28 cellular contexts compared by ENCODE assay signal in genomic region chr9:32625320-32625719, GRCh38. TPM values are rescaled to one million over a fixed set of nuclear protein-coding genes. Genes with fewer than 3 reads are reported as not detected.
"Had no signal": no experiment of that assay in that cellular context is flagged by ENCODE, and none has a peak within 500 bp of the region (broad histone marks: within the 10 kb centered on the region; RNA-seq: fewer than 3 reads in every experiment).

No MANE protein-coding gene starts in this region.

- H3K4me1 ChIP-seq: gastrocnemius medialis, heart right ventricle, left lung, lower lobe of right lung had no signal

- H3K4me3 ChIP-seq: esophagus squamous epithelium, gastrocnemius medialis, heart right ventricle, left lung, lower lobe of right lung had no signal

- H3K27ac ChIP-seq: epithelial cell of prostate, esophagus squamous epithelium, gastrocnemius medialis, heart right ventricle, left lung, lower lobe of right lung had no signal

- H3K9me3 ChIP-seq: esophagus squamous epithelium, gastrocnemius medialis, heart right ventricle, left lung, lower lobe of right lung had no signal

- DNase-seq: cortex of kidney; effector CD8-positive, alpha-beta T cell; effector memory CD8-positive, alpha-beta T cell; endodermal cell; erythroblast; esophagus squamous epithelium; foreskin fibroblast; foreskin melanocyte; gastrocnemius medialis; glutamatergic neuron; head of caudate nucleus; heart right ventricle; hippocampal formation; left cardiac atrium; left lung; left ventricle myocardium superior; lower lobe of right lung; mesendoderm; midbrain; naive thymus-derived CD4-positive, alpha-beta T cell; natural killer cell had no signal

- ATAC-seq: effector memory CD8-positive, alpha-beta T cell; esophagus mucosa; gastrocnemius medialis; heart right ventricle; left cardiac atrium; left lung; left ventricle myocardium superior; lower lobe of right lung; naive thymus-derived CD4-positive, alpha-beta T cell; natural killer cell had no signal

- H3K27me3 ChIP-seq: gastrocnemius medialis, left lung had no signal

- H3K36me3 ChIP-seq: esophagus squamous epithelium, gastrocnemius medialis, heart right ventricle, left lung, lower lobe of right lung had no signal

- FAIRE-seq: endometrium, islet of Langerhans, keratinocyte had no signal

RNA-seq across cellular contexts. Expression of gene TAF1L, which starts 10.1 kb away (rescaled TPM):
- total RNA-seq: endodermal cell, esophagus mucosa, esophagus squamous epithelium, gastrocnemius medialis, heart right ventricle, left cardiac atrium, left ventricle myocardium superior, lower leg skin, lower lobe of right lung, lung microvascular endothelial cell had no signal
- polyA plus RNA-seq: keratinocyte; naive thymus-derived CD4-positive, alpha-beta T cell had no signal
